Comparison of ENCODE assay signal across 1 cellular context in the genomic region with DNA sequence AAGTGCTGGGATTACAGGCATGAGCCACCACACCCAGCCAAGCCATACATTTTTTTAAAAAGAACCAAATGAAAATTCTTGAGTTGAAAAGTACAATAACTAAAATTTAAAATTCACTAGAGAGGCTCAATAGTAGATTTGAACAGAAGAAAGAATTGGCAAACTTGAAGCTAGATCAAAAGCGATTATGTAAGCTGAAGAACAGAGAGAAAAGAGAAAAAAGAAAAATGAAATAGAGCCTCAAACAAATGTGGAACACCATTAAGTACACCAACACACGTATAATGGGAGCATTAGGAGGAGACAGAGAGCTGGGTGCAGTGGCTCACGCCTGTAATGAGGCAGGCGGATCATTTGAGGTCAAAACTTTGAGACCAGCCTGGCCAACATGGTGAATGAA.
A peak's percentile ranks its signal among the peaks of the same experiment; 100 is the strongest.
TF ChIP-seq lines count a peak whose summit lies in the region.

No MANE protein-coding gene starts in this region.

TF ChIP-seq in HEK293, 187 proteins besides CTCF, POLR2A, EP300 and RAD21 (continued from another document):
- TF ChIP-seq, protein P1, sequence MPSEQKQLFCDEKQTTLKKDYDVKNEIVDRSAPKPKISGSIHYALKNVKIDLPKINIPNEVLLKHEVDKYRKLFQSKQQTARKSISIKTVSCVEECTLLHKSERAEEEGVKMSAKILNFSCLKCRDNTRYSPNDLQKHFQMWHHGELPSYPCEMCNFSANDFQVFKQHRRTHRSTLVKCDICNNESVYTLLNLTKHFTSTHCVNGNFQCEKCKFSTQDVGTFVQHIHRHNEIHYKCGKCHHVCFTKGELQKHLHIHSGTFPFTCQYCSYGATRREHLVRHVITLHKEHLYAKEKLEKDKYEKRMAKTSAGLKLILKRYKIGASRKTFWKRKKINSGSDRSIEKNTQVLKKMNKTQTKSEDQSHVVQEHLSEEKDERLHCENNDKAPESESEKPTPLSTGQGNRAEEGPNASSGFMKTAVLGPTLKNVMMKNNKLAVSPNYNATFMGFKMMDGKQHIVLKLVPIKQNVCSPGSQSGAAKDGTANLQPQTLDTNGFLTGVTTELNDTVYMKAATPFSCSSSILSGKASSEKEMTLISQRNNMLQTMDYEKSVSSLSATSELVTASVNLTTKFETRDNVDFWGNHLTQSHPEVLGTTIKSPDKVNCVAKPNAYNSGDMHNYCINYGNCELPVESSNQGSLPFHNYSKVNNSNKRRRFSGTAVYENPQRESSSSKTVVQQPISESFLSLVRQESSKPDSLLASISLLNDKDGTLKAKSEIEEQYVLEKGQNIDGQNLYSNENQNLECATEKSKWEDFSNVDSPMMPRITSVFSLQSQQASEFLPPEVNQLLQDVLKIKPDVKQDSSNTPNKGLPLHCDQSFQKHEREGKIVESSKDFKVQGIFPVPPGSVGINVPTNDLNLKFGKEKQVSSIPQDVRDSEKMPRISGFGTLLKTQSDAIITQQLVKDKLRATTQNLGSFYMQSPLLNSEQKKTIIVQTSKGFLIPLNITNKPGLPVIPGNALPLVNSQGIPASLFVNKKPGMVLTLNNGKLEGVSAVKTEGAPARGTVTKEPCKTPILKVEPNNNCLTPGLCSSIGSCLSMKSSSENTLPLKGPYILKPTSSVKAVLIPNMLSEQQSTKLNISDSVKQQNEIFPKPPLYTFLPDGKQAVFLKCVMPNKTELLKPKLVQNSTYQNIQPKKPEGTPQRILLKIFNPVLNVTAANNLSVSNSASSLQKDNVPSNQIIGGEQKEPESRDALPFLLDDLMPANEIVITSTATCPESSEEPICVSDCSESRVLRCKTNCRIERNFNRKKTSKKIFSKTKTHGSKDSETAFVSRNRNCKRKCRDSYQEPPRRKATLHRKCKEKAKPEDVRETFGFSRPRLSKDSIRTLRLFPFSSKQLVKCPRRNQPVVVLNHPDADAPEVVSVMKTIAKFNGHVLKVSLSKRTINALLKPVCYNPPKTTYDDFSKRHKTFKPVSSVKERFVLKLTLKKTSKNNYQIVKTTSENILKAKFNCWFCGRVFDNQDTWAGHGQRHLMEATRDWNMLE (tag by site-specific recombination; conservative IDR thresholded peaks at IDR 0.05; ENCODE audit: low read depth), result no peak
- TF ChIP-seq ZBTB1 (tag by site-specific recombination; IDR thresholded peaks at IDR 0.05) (no peak), ZNF280D (tag by site-specific recombination; IDR thresholded peaks at IDR 0.05) (0 out of 2 replicates have a peak, but pooled peaks have one; percentile 13), ZNF302 (tag by site-specific recombination; IDR thresholded peaks at IDR 0.05; ENCODE audit: low read depth) (no peak), ZNF561 (tag by site-specific recombination; IDR thresholded peaks at IDR 0.05; ENCODE audit: borderline replicate concordance) (no peak), ZNF660 (tag by site-specific recombination; IDR thresholded peaks at IDR 0.05) (no peak)
